ENCODE assay signal across 8 cellular contexts in genomic region chr6:106702451-106703110, GRCh38.
DNase-seq lines count a peak whose midpoint lies in the region; ATAC-seq and TF ChIP-seq lines count a peak whose summit lies in the region.

No MANE protein-coding gene starts in this region.

- DNase-seq in DMS53 treated with DMSO at 0.1 percent for 48 hours (lab: John Stamatoyannopoulos, UW; ENCODE audit: unreplicated experiment), result peak; percentile 89
- no peak for DNase-seq in GDM1 (lab: John Stamatoyannopoulos, UW)
- DNase-seq in HCEC 1CT, result no peak
- DNase-seq in MM.1S, result no peak
- DNase-seq in dorsolateral prefrontal cortex, result no peak

- H3K4me3 ChIP-seq in MM.1S (ENCODE audit: low read length) (no peak overlapping the region), dorsolateral prefrontal cortex (no peak overlapping the region)

- H3F3A ChIP-seq in MM.1S (ENCODE audit: insufficient read depth, low read length), result no peaks in the 10 kb centered on the region

- TF ChIP-seq CTCF in VCaP (conservative IDR thresholded peaks at IDR 0.05) (no peak), MM.1S (IDR thresholded peaks at IDR 0.05; ENCODE audit: low read length) (no peak), dorsolateral prefrontal cortex (IDR thresholded peaks at IDR 0.05 in 54 of 56, conservative IDR thresholded peaks at IDR 0.05 in 2 of 56; ENCODE audit: low read depth in 1 of 56, partially characterized antibody in 56 of 56) (no peak)

- peak overlapping the region; percentile 94 for H3K27ac ChIP-seq in VCaP
- H3K27ac ChIP-seq in MM.1S (ENCODE audit: low read length), result no peak overlapping the region
- H3K27ac ChIP-seq in dorsolateral prefrontal cortex, result no peak overlapping the region

- no peaks in the 10 kb centered on the region for H3K9me3 ChIP-seq in MM.1S (replicated peaks; ENCODE audit: insufficient read depth, low read length)

- ATAC-seq in GM21381 (IDR thresholded peaks at IDR 0.05; ENCODE audit: unreplicated experiment) (peak; percentile 98), HG03558 (IDR thresholded peaks at IDR 0.05; ENCODE audit: extremely low read depth, unreplicated experiment) (peak; percentile 97)

- H2AFZ ChIP-seq in MM.1S (ENCODE audit: low read length), result no peak overlapping the region

- no peaks in the 10 kb centered on the region for H4K20me1 ChIP-seq in MM.1S (ENCODE audit: insufficient read depth, low read length)

- no peaks in the 10 kb centered on the region for H3K9me2 ChIP-seq in MM.1S (replicated peaks; ENCODE audit: insufficient read depth, low read length)

- intact Hi-C loops in dorsolateral prefrontal cortex (cut with DNase I), result no loop called here

- H3K79me2 ChIP-seq in MM.1S (ENCODE audit: low read length), result no peaks in the 10 kb centered on the region

- H3K4me2 ChIP-seq in MM.1S (ENCODE audit: low read depth, low read length), result no peak overlapping the region

- H3K4me1 ChIP-seq in MM.1S (ENCODE audit: low read length), result no peaks in the 10 kb centered on the region

- no peaks in the 10 kb centered on the region for H3K27me3 ChIP-seq in MM.1S (replicated peaks; ENCODE audit: insufficient read depth, low read length)
- H3K27me3 ChIP-seq in dorsolateral prefrontal cortex, result peaks cover 0 to 14% (median 0%) of the 10 kb centered on the region in 45 donors

- no peak overlapping the region for H3K9ac ChIP-seq in MM.1S (ENCODE audit: low read length)

- no peaks in the 10 kb centered on the region for H3K36me3 ChIP-seq in MM.1S (replicated peaks; ENCODE audit: insufficient read depth, low read length)
